18 cellular contexts compared by ENCODE assay signal in the genomic region with DNA sequence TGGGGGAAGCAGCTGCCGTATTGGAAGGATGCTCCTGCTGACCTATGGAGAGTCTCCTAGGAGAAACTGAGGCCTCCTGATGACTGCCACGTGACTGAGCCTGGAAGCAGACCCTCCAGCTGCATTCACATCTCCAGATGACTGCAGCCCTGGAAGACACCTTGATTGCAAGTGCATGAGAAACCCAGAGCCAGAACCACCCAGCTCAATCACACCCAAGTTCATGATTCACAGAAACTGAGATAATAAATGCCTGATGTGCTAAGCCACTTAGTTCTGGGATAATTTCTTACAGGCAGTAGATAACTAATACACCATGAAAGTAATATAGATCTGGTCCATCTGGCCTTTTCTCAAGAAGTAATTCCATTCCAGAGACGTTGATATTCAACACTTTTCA.
A peak's percentile ranks its signal among the peaks of the same experiment; 100 is the strongest.
DNase-seq lines count a peak whose midpoint lies in the region; ATAC-seq and TF ChIP-seq lines count a peak whose summit lies in the region.
"Had no signal": no experiment of that assay in that cellular context is flagged by ENCODE, and none has a peak within 500 bp of the region (broad histone marks: within the 10 kb centered on the region; RNA-seq: fewer than 3 reads in every experiment).

No MANE protein-coding gene starts in this region.

- H3K36me3 ChIP-seq in mammary epithelial cell (ENCODE audit: insufficient read depth, low read length), result no peaks in the 10 kb centered on the region
- no peaks in the 10 kb centered on the region for H3K36me3 ChIP-seq in breast epithelium
- H3K36me3 ChIP-seq in SJSA1, result no peaks in the 10 kb centered on the region

- no peaks in the 10 kb centered on the region for H4K20me1 ChIP-seq in mammary epithelial cell (ENCODE audit: insufficient read depth, low read length)

- H3K79me2 ChIP-seq in mammary epithelial cell (ENCODE audit: insufficient read depth, low read length), result no peaks in the 10 kb centered on the region

- CTCF ChIA-PET in mammary epithelial cell (lab: Charles Lee; ENCODE audit: low non-redundant PET), result no interaction called here

- H3K9me3 ChIP-seq in mammary epithelial cell (replicated peaks; ENCODE audit: insufficient read depth, low read length) (no peaks in the 10 kb centered on the region), breast epithelium (no peaks in the 10 kb centered on the region), SJSA1 (replicated peaks) (no peaks in the 10 kb centered on the region)

- DNase-seq in mammary epithelial cell (peak; percentile 25), breast epithelium (ENCODE audit: low spot score in 2 of 2) (no peak), SJSA1 (ENCODE audit: low read depth in 1 of 2, low spot score in 2 of 2) (no peak), fibroblast of the aortic adventitia (ENCODE audit: low read depth) (peak; percentile 48)
- DNase-seq in stimulated activated CD4-positive, alpha-beta T cell treated with anti-CD3 and anti-CD28 coated beads, Interleukin-2, amount 100 ng/mL, for 24 hours, result no peak
- DNase-seq: COR-L47, DMS153, KBM-7, MV-4-11, NCI-H1417, NCI-H187 treated with DMSO at 0.1 percent for 48 hours, OCI-M1 had no signal

- dilution Hi-C loops in mammary epithelial cell (cut with HindIII; ENCODE audit: low sequenced_read_pairs), result no loop called here

- no peak overlapping the region for H3K4me2 ChIP-seq in mammary epithelial cell (ENCODE audit: insufficient read depth, low read depth, low read length)
- H3K4me2 ChIP-seq: GM23338 had no signal

- no peak overlapping the region for H3K9ac ChIP-seq in mammary epithelial cell (ENCODE audit: insufficient read depth, low read length)

- no peak overlapping the region for H3K27ac ChIP-seq in mammary epithelial cell (ENCODE audit: insufficient read depth, low read depth, low read length)
- no peak overlapping the region for H3K27ac ChIP-seq in breast epithelium
- H3K27ac ChIP-seq in SJSA1, result peak overlapping the region; percentile 96
- H3K27ac ChIP-seq: RWPE1 had no signal

- TF ChIP-seq CTCF in mammary epithelial cell (conservative IDR thresholded peaks at IDR 0.05 in 1 of 2, IDR thresholded peaks at IDR 0.05 in 1 of 2; ENCODE audit: extremely low read depth in 1 of 2, insufficient read depth in 1 of 2, low read depth in 1 of 2, low read length in 2 of 2) (no peak), breast epithelium (IDR thresholded peaks at IDR 0.05) (no peak), fibroblast of the aortic adventitia (IDR thresholded peaks at IDR 0.05; ENCODE audit: insufficient read depth, low read length) (no peak)

- H2AFZ ChIP-seq in mammary epithelial cell (ENCODE audit: low read depth, low read length), result no peak overlapping the region
- H2AFZ ChIP-seq: GM23338 had no signal

- no peak overlapping the region for H3K4me3 ChIP-seq in mammary epithelial cell (replicated peaks in 1 of 3; ENCODE audit: insufficient read depth in 1 of 3, low read depth in 2 of 3, low read length in 3 of 3)
- H3K4me3 ChIP-seq in breast epithelium, result no peak overlapping the region
- no peak overlapping the region for H3K4me3 ChIP-seq in SJSA1
- H3K4me3 ChIP-seq in fibroblast of the aortic adventitia (ENCODE audit: low read depth, low read length), result no peak overlapping the region
- H3K4me3 ChIP-seq: GM23338 had no signal

- no TSS peak for BruUV-seq in mammary epithelial cell (replicated peaks; lab: Mats Ljungman, UMichigan)

- in situ Hi-C loops in mammary epithelial cell (cut with MboI; ENCODE audit: low sequenced_read_pairs in 2 of 2), result no loop called here

- H3K27me3 ChIP-seq in mammary epithelial cell (ENCODE audit: insufficient read depth, low read length), result no peaks in the 10 kb centered on the region
- no peaks in the 10 kb centered on the region for H3K27me3 ChIP-seq in breast epithelium
- no peaks in the 10 kb centered on the region for H3K27me3 ChIP-seq in SJSA1 (replicated peaks)

- H3K4me1 ChIP-seq in mammary epithelial cell (ENCODE audit: insufficient read depth, low read length), result peaks cover 32% of the 10 kb centered on the region
- H3K4me1 ChIP-seq in breast epithelium, result no peaks in the 10 kb centered on the region
- H3K4me1 ChIP-seq in SJSA1 (replicated peaks), result peaks cover 48% of the 10 kb centered on the region

- 100% methylated on average over 3 of the region's 3 CpGs for WGBS in mammary epithelial cell (ENCODE audit: low coverage, missing lambda C conversion rate)

- intact Hi-C loops in mammary epithelial cell (cut with micrococcal nuclease) (loop anchor here (10.0 kb wide), 1 partner anchor 156 kb away; no protein-coding TSS in a partner anchor), breast epithelium (cut with DNase I; ENCODE audit: low total_unique reads) (no loop called here)

- ATAC-seq in GM18867 (IDR thresholded peaks at IDR 0.05; ENCODE audit: unreplicated experiment) (no peak), HG03039 (IDR thresholded peaks at IDR 0.05; ENCODE audit: unreplicated experiment) (no peak), GM19035 (IDR thresholded peaks at IDR 0.05; ENCODE audit: unreplicated experiment) (no peak)
- ATAC-seq: GM23338, HCT116 had no signal

- no peak for TF ChIP-seq POLR2A in breast epithelium (IDR thresholded peaks at IDR 0.05)

Comparison
In these comparisons a context has a peak if more than half of its experiments do, and no peak if none do; other contexts are left out.
1. DNase-seq: peak in mammary epithelial cell (single experiment) and fibroblast of the aortic adventitia (single experiment); none in breast epithelium (0 of 2), SJSA1 (0 of 2) and stimulated activated CD4-positive, alpha-beta T cell treated with anti-CD3 and anti-CD28 coated beads, Interleukin-2, amount 100 ng/mL, for 24 hours (0 of 2).